Comparison of ENCODE assay signal across 17 cellular contexts in the genomic region with DNA sequence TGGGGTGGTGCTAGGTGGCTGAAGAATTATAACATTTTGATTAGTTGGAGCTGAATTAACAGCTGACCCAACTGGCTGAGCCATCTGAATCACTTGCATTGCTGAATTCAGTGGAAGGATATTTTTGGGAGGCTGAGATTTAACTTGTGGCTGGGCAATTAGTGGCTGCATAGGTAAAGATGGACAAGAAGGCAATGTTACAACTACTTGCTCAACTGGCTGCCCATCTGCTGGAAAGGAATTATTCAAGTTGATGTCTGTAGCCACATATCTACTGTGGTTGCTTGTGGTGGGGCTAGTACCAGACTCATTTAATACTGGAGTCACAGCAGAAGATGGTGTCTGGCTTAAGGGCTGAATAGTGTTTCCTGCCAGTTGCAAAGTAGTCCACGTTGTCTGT.
"Had no signal": no experiment of that assay in that cellular context is flagged by ENCODE, and none has a peak within 500 bp of the region (broad histone marks: within the 10 kb centered on the region; RNA-seq: fewer than 3 reads in every experiment).

No MANE protein-coding gene starts in this region.

- H3K4me3 Mint-ChIP-seq: activated T-helper 17 cell treated with anti-CD3 and anti-CD28 coated beads, Interleukin-2, amount 50 U/mL, for 72 hours; immature natural killer cell; mesothelial cell of epicardium; naive thymus-derived CD4-positive, alpha-beta T cell; stimulated activated naive CD8-positive, alpha-beta T cell treated with anti-CD3 and anti-CD28 coated beads, Interleukin-15, amount 100 ng/mL, for 72 hours had no signal

- H3K27ac Mint-ChIP-seq: activated T-helper 17 cell treated with anti-CD3 and anti-CD28 coated beads, Interleukin-2, amount 50 U/mL, for 72 hours; mesothelial cell of epicardium; naive thymus-derived CD4-positive, alpha-beta T cell; stimulated activated naive CD8-positive, alpha-beta T cell treated with anti-CD3 and anti-CD28 coated beads, Interleukin-15, amount 100 ng/mL, for 72 hours had no signal

- DNase-seq: activated CD4-positive, alpha-beta T cell treated with anti-CD3 and anti-CD28 coated beads, Interleukin-2, amount 50 U/mL, for 4 hours; activated CD4-positive, CD25-positive, alpha-beta regulatory T cell treated with anti-CD3 and anti-CD28 coated beads, Interleukin-2, amount 50 U/mL, for 72 hours; activated naive CD4-positive, alpha-beta T cell treated with Interleukin-2 at 50 U/mL for 16 hours; activated T-cell treated with anti-CD3 and anti-CD28 coated beads for 4 hours; effector CD8-positive, alpha-beta T cell; foreskin fibroblast; immature natural killer cell; lower lobe of right lung; naive thymus-derived CD4-positive, alpha-beta T cell; pancreas; small intestine; stimulated activated CD4-positive, alpha-beta T cell treated with anti-CD3 and anti-CD28 coated beads, Interleukin-4, amount 100 ng/mL, for 4 hours; stimulated activated CD8-positive, alpha-beta memory T cell treated with anti-CD3 and anti-CD28 coated beads, Interleukin-4, amount 100 ng/mL, for 48 hours; stimulated activated naive CD8-positive, alpha-beta T cell treated with anti-CD3 and anti-CD28 coated beads, Interleukin-15, amount 100 ng/mL, for 72 hours; testis had no signal

- H3K27me3 ChIP-seq: pancreas, testis had no signal

- H3K9me3 Mint-ChIP-seq: activated T-helper 17 cell treated with anti-CD3 and anti-CD28 coated beads, Interleukin-2, amount 50 U/mL, for 72 hours; immature natural killer cell had no signal

- H3K27me3 Mint-ChIP-seq: activated T-helper 17 cell treated with anti-CD3 and anti-CD28 coated beads, Interleukin-2, amount 50 U/mL, for 72 hours; naive thymus-derived CD4-positive, alpha-beta T cell; stimulated activated naive CD8-positive, alpha-beta T cell treated with anti-CD3 and anti-CD28 coated beads, Interleukin-15, amount 100 ng/mL, for 72 hours had no signal

- ATAC-seq: activated T-helper 17 cell treated with anti-CD3 and anti-CD28 coated beads, Interleukin-2, amount 50 U/mL, for 72 hours; lower lobe of right lung; naive thymus-derived CD4-positive, alpha-beta T cell; pancreas; stimulated activated naive CD8-positive, alpha-beta T cell treated with anti-CD3 and anti-CD28 coated beads, Interleukin-15, amount 100 ng/mL, for 72 hours had no signal

- H3K4me3 ChIP-seq: lower lobe of right lung, pancreas, testis had no signal

- H3K27ac ChIP-seq: lower lobe of right lung, testis had no signal

- H3K4me1 Mint-ChIP-seq: activated T-helper 17 cell treated with anti-CD3 and anti-CD28 coated beads, Interleukin-2, amount 50 U/mL, for 72 hours; mesothelial cell of epicardium; stimulated activated naive CD8-positive, alpha-beta T cell treated with anti-CD3 and anti-CD28 coated beads, Interleukin-15, amount 100 ng/mL, for 72 hours had no signal

- H3K9me3 ChIP-seq: lower lobe of right lung, pancreas, testis had no signal

- H3K4me1 ChIP-seq: lower lobe of right lung, testis had no signal
